In genomic region chr7:17599733-17600685, GRCh38 we compare ENCODE assay signal across 10 cellular contexts.
DNase-seq lines count a peak whose midpoint lies in the region; TF ChIP-seq lines count a peak whose summit lies in the region.
"Had no signal": no experiment of that assay in that cellular context is flagged by ENCODE, and none has a peak within 500 bp of the region (broad histone marks: within the 10 kb centered on the region; RNA-seq: fewer than 3 reads in every experiment).

No MANE protein-coding gene starts in this region.

- no peaks in the 10 kb centered on the region for H3K27me3 ChIP-seq in fibroblast of lung (ENCODE audit: control insufficient read depth, insufficient read depth, low read length)
- no peaks in the 10 kb centered on the region for H3K27me3 ChIP-seq in stomach
- H3K27me3 ChIP-seq in BE2C = no peaks in the 10 kb centered on the region; the same call in 1 of the 2 replicates

- no peak overlapping the region for H3K9ac ChIP-seq in fibroblast of lung (ENCODE audit: insufficient read depth, low read length)

- no peak overlapping the region for H2AFZ ChIP-seq in fibroblast of lung (ENCODE audit: low read length)

- TF ChIP-seq CTCF in HEK293 (tag by site-specific recombination; IDR thresholded peaks at IDR 0.05) = no peak
- TF ChIP-seq CTCF in fibroblast of lung (conservative IDR thresholded peaks at IDR 0.05 in 1 of 2, IDR thresholded peaks at IDR 0.05 in 1 of 2; ENCODE audit: low read depth in 1 of 2, low read length in 2 of 2) = no peak
- no peak for TF ChIP-seq CTCF in stomach (IDR thresholded peaks at IDR 0.05)
- TF ChIP-seq CTCF in BE2C (IDR thresholded peaks at IDR 0.05; ENCODE audit: low read depth, low read length) = no peak

- no peak for TF ChIP-seq EP300 in stomach (IDR thresholded peaks at IDR 0.05)

- POLR2A ChIA-PET in HEK293 (lab: Yijun Ruan, JAX) = interaction anchor here (1.4 to 1.8 kb wide), 2 partner anchors 14 to 302 kb away, joined by 3 to 4 read pairs; partner anchors contain the start of gene AHR

- H3K4me1 ChIP-seq in HEK293 (ENCODE audit: control insufficient read depth, insufficient read depth, low read length) (peaks cover 12% of the 10 kb centered on the region), fibroblast of lung (ENCODE audit: control insufficient read depth, extremely low read depth, insufficient read depth, low read length) (peaks cover 3% of the 10 kb centered on the region), stomach (peaks cover 0 to 6% (median 0%) of the 10 kb centered on the region in 4 donors), BE2C (no peaks in the 10 kb centered on the region)

- peak overlapping the region; percentile 47 for H3K27ac ChIP-seq in HEK293 (ENCODE audit: extremely low read depth, low read depth, low read length)
- no peak overlapping the region for H3K27ac ChIP-seq in fibroblast of lung (ENCODE audit: insufficient read depth, low read length)
- H3K27ac ChIP-seq in stomach = peak overlapping the region; percentile 42 to 71 (median 59)

- CTCF ChIA-PET in HEK293 (lab: Yijun Ruan, JAX) = interaction anchor here (0.5 to 1.0 kb wide), 5 partner anchors 13 to 653 kb away, joined by 3 read pairs; no protein-coding TSS in a partner anchor

- H3K4me2 ChIP-seq in fibroblast of lung (ENCODE audit: extremely low read depth, insufficient read depth, low read length) = peak overlapping the region; percentile 16

- H3K79me2 ChIP-seq in fibroblast of lung (ENCODE audit: control insufficient read depth, insufficient read depth, low read length) = no peaks in the 10 kb centered on the region

- WGBS in stomach, 5 donors = 32 to 56% (median 52%) methylated on average over 8 of the region's 8 CpGs

- H3K36me3 ChIP-seq in HEK293 (ENCODE audit: control insufficient read depth in 2 of 2, insufficient read depth in 1 of 2, low read length in 2 of 2) = no peaks in the 10 kb centered on the region
- H3K36me3 ChIP-seq in fibroblast of lung (ENCODE audit: control insufficient read depth, insufficient read depth, low read length) = no peaks in the 10 kb centered on the region
- no peaks in the 10 kb centered on the region for H3K36me3 ChIP-seq in stomach
- H3K36me3 ChIP-seq in BE2C = no peaks in the 10 kb centered on the region

- H3K9me3 ChIP-seq in HEK293 (ENCODE audit: control insufficient read depth, insufficient read depth, low read depth, low read length) (no peaks in the 10 kb centered on the region), fibroblast of lung (ENCODE audit: control insufficient read depth, insufficient read depth, low read depth, low read length) (no peaks in the 10 kb centered on the region), stomach (peaks cover 0 to 4% (median 2%) of the 10 kb centered on the region in 4 donors), BE2C (no peaks in the 10 kb centered on the region)

- TF ChIP-seq POLR2A in stomach (IDR thresholded peaks at IDR 0.05) = no peak

- DNase-seq in RPMI7951 (ENCODE audit: low read depth) (peak; percentile 96), fibroblast of lung (ENCODE audit: low read depth in 2 of 2) (peak; percentile 90 to 99), stomach (no peak), NCI-H1694 (lab: John Stamatoyannopoulos, UW) (no peak), BE2C (no peak)
- no peak for DNase-seq in activated CD4-positive, alpha-beta T cell treated with anti-CD3 and anti-CD28 coated beads, Interleukin-2, amount 50 U/mL, for 48 hours
- DNase-seq: activated B cell treated with CpG ODN at 0.5 μM for 24 hours; NCI-H1694 treated with DMSO at 0.1 percent for 48 hours; stimulated activated CD4-positive, alpha-beta T cell treated with anti-CD3 and anti-CD28 coated beads, Interleukin-4, amount 100 ng/mL, for 4 hours had no signal

- H4K20me1 ChIP-seq in fibroblast of lung (ENCODE audit: control insufficient read depth, extremely low read depth, insufficient read depth, low read length) = no peaks in the 10 kb centered on the region

- intact Hi-C loops in stomach (cut with DNase I; ENCODE audit: low total_unique reads) = no loop called here

- no peak overlapping the region for H3K4me3 ChIP-seq in HEK293 (ENCODE audit: low read depth, low read length)
- no peak overlapping the region for H3K4me3 ChIP-seq in fibroblast of lung (replicated peaks in 1 of 4; ENCODE audit: control extremely low read depth in 1 of 4, insufficient read depth in 1 of 4, low read depth in 3 of 4, low read length in 4 of 4)
- no peak overlapping the region for H3K4me3 ChIP-seq in stomach
- H3K4me3 ChIP-seq in BE2C (ENCODE audit: low read depth, low read length) = no peak overlapping the region

TF ChIP-seq in HEK293, 187 proteins besides CTCF, POLR2A, EP300 and RAD21 (continues in another document):
- TF ChIP-seq BCL11A (tag by site-specific recombination; IDR thresholded peaks at IDR 0.05; ENCODE audit: low read depth) = peak; percentile 55; the same call in 1 of the 2 replicates
- peak; percentile 64 for TF ChIP-seq KLF8 (tag by site-specific recombination; IDR thresholded peaks at IDR 0.05)
- no peak for TF ChIP-seq ZNF513 (tag by site-specific recombination; IDR thresholded peaks at IDR 0.05)
- no peak for TF ChIP-seq OVOL3 (tag by site-specific recombination; IDR thresholded peaks at IDR 0.05)
- no peak for TF ChIP-seq MZF1 (tag by site-specific recombination; IDR thresholded peaks at IDR 0.05; ENCODE audit: borderline replicate concordance)
- TF ChIP-seq ZNF37A (tag by site-specific recombination; IDR thresholded peaks at IDR 0.05) = no peak
- TF ChIP-seq ZNF792 (tag by site-specific recombination; IDR thresholded peaks at IDR 0.05) = no peak
- TF ChIP-seq ZNF518A (tag by site-specific recombination; conservative IDR thresholded peaks at IDR 0.05; ENCODE audit: low read depth) = peak; percentile 56
- no peak for TF ChIP-seq ZNF670 (tag by site-specific recombination; IDR thresholded peaks at IDR 0.05; ENCODE audit: low read depth)
- TF ChIP-seq ZNF514 (tag by site-specific recombination; IDR thresholded peaks at IDR 0.05) = no peak

Comparison
In these comparisons a context has a peak if more than half of its experiments do, and no peak if none do; other contexts are left out.
1. DNase-seq: peak in RPMI7951 (single experiment) and fibroblast of lung (2 of 2); none in stomach (single experiment), NCI-H1694 (single experiment), activated CD4-positive, alpha-beta T cell treated with anti-CD3 and anti-CD28 coated beads, Interleukin-2, amount 50 U/mL, for 48 hours (0 of 2) and BE2C (single experiment).